In genomic region chr17:50026046-50026675, GRCh38 we compare ENCODE assay signal across 25 cellular contexts. TPM values are rescaled to one million over a fixed set of nuclear protein-coding genes. Genes with fewer than 3 reads are reported as not detected.
DNase-seq lines count a peak whose midpoint lies in the region; ATAC-seq and TF ChIP-seq lines count a peak whose summit lies in the region.
"Had no signal": no experiment of that assay in that cellular context is flagged by ENCODE, and none has a peak within 500 bp of the region (broad histone marks: within the 10 kb centered on the region; RNA-seq: fewer than 3 reads in every experiment).

No MANE protein-coding gene starts in this region.

- H3K36me3 ChIP-seq in esophagus muscularis mucosa: no peaks in the 10 kb centered on the region
- H3K36me3 ChIP-seq: gastrocnemius medialis, neutrophil had no signal

- H3K4me3 ChIP-seq in epithelial cell of proximal tubule (ENCODE audit: low read depth, low read length) (peak overlapping the region; percentile 62), esophagus muscularis mucosa (no peak overlapping the region)
- H3K4me3 ChIP-seq: gastrocnemius medialis, SK-N-MC had no signal

- 70% methylated on average over 7 of the region's 8 CpGs for WGBS in esophagus muscularis mucosa

- TF ChIP-seq EP300 in Ishikawa (IDR thresholded peaks at IDR 0.05; ENCODE audit: borderline replicate concordance) (0 out of 2 replicates have a peak, but pooled peaks have one; percentile 7), esophagus muscularis mucosa (IDR thresholded peaks at IDR 0.05) (no peak)

- TF ChIP-seq RAD21 in Ishikawa (IDR thresholded peaks at IDR 0.05; ENCODE audit: low read depth): no peak

- H3K4me1 Mint-ChIP-seq in osteocyte (ENCODE audit: unreplicated experiment): peaks cover 35% of the 10 kb centered on the region
- H3K4me1 Mint-ChIP-seq in activated CD8-positive, alpha-beta memory T cell treated with anti-CD3 and anti-CD28 coated beads, Interleukin-2, amount 10 ng/mL, durations not matched to agents 7 days and 5 days: peaks cover 14% of the 10 kb centered on the region

- peaks cover 19 to 22% (median 20%) of the 10 kb centered on the region in 4 donors for H3K4me1 ChIP-seq in esophagus muscularis mucosa
- H3K4me1 ChIP-seq: Caco-2 had no signal

- no peak overlapping the region for H3K27ac ChIP-seq in esophagus muscularis mucosa (replicated peaks in 1 of 4)
- H3K27ac ChIP-seq: gastrocnemius medialis, KMS-11, neutrophil, psoas muscle, SK-N-MC had no signal

- ATAC-seq in HG03097 (IDR thresholded peaks at IDR 0.05; ENCODE audit: low FRiP score, unreplicated experiment): no peak
- ATAC-seq in activated CD8-positive, alpha-beta memory T cell treated with anti-CD3 and anti-CD28 coated beads, Interleukin-2, amount 10 ng/mL, durations not matched to agents 7 days and 5 days: no peak

- no peak overlapping the region for H3K4me3 Mint-ChIP-seq in osteocyte (ENCODE audit: unreplicated experiment)
- H3K4me3 Mint-ChIP-seq in activated CD8-positive, alpha-beta memory T cell treated with anti-CD3 and anti-CD28 coated beads, Interleukin-2, amount 10 ng/mL, durations not matched to agents 7 days and 5 days: no peak overlapping the region
- H3K4me3 Mint-ChIP-seq: activated naive CD4-positive, alpha-beta T cell treated with anti-CD3 and anti-CD28 coated beads for 36 hours; stimulated activated memory B cell treated with anti-CD40 and anti-IgM and Interleukin-4, amounts not matched to agents 10 μg/mL and 1 μg/mL and 100 μg/mL, for 72 hours; T-helper 17 cell had no signal

- H3K27me3 Mint-ChIP-seq in osteocyte (ENCODE audit: unreplicated experiment): peaks cover 3% of the 10 kb centered on the region
- H3K27me3 Mint-ChIP-seq in activated CD8-positive, alpha-beta memory T cell treated with anti-CD3 and anti-CD28 coated beads, Interleukin-2, amount 10 ng/mL, durations not matched to agents 7 days and 5 days: peaks cover 27% of the 10 kb centered on the region

- no peaks in the 10 kb centered on the region for H3K36me3 Mint-ChIP-seq in osteocyte (ENCODE audit: unreplicated experiment)
- H3K36me3 Mint-ChIP-seq in activated CD8-positive, alpha-beta memory T cell treated with anti-CD3 and anti-CD28 coated beads, Interleukin-2, amount 10 ng/mL, durations not matched to agents 7 days and 5 days: no peaks in the 10 kb centered on the region
- H3K36me3 Mint-ChIP-seq: brain; CD14-positive monocyte; stimulated activated memory B cell treated with anti-CD40 and anti-IgM and Interleukin-4, amounts not matched to agents 10 μg/mL and 1 μg/mL and 100 μg/mL, for 72 hours had no signal

- no peak for TF ChIP-seq POLR2A in esophagus muscularis mucosa (IDR thresholded peaks at IDR 0.05; ENCODE audit: low read depth)

- CTCF ChIA-PET in activated CD8-positive, alpha-beta memory T cell treated with anti-CD3 and anti-CD28 coated beads, Interleukin-2, amount 10 ng/mL, durations not matched to agents 7 days and 5 days (lab: Charles Lee): interaction anchor here (1.0 to 9.0 kb wide), 8 partner anchors 9 to 66 kb away, joined by 3 to 149 read pairs (median 7); partner anchors contain the start of genes ITGA3 and PDK2

- H3K27ac Mint-ChIP-seq in osteocyte (ENCODE audit: unreplicated experiment): peak overlapping the region; percentile 57
- H3K27ac Mint-ChIP-seq in activated CD8-positive, alpha-beta memory T cell treated with anti-CD3 and anti-CD28 coated beads, Interleukin-2, amount 10 ng/mL, durations not matched to agents 7 days and 5 days: no peak overlapping the region
- H3K27ac Mint-ChIP-seq: activated naive CD4-positive, alpha-beta T cell treated with anti-CD3 and anti-CD28 coated beads for 36 hours; activated T-helper 1 cell treated with anti-CD3 and anti-CD28 coated beads, Interleukin-12 subunit alpha, Interleukin-12 subunit beta, Interleukin-2, Interleukin-4 antibody, amounts not matched to agents 30 ng/mL and 10 ng/mL and 1 ng/mL, durations not matched to agents 14 hours and 24 hours and 36 hours; CD14-positive monocyte; stimulated activated memory B cell treated with anti-CD40 and anti-IgM and Interleukin-4, amounts not matched to agents 10 μg/mL and 1 μg/mL and 100 μg/mL, for 72 hours; T-helper 17 cell had no signal

- DNase-seq in GM10266 (ENCODE audit: extremely low spot score) (peak; percentile 6), epithelial cell of proximal tubule (ENCODE audit: low read depth) (no peak), osteocyte (ENCODE audit: extremely low spot score, unreplicated experiment) (peak; percentile 75), esophagus muscularis mucosa (ENCODE audit: extremely low spot score) (no peak)
- DNase-seq in activated CD4-positive, CD25-positive, alpha-beta regulatory T cell (lab: John Stamatoyannopoulos, UW): no peak
- DNase-seq in activated CD8-positive, alpha-beta memory T cell treated with anti-CD3 and anti-CD28 coated beads, Interleukin-2, amount 10 ng/mL, durations not matched to agents 7 days and 5 days: no peak
- DNase-seq: GF-D8, NCI-H187 treated with DMSO at 0.1 percent for 48 hours, NCI-H2171 had no signal

- H3K9me3 Mint-ChIP-seq in osteocyte (ENCODE audit: unreplicated experiment): no peaks in the 10 kb centered on the region
- H3K9me3 Mint-ChIP-seq in activated CD8-positive, alpha-beta memory T cell treated with anti-CD3 and anti-CD28 coated beads, Interleukin-2, amount 10 ng/mL, durations not matched to agents 7 days and 5 days (ENCODE audit: low read depth): peaks cover 3% of the 10 kb centered on the region
- H3K9me3 Mint-ChIP-seq: activated naive CD4-positive, alpha-beta T cell treated with anti-CD3 and anti-CD28 coated beads for 36 hours; activated T-helper 1 cell treated with anti-CD3 and anti-CD28 coated beads, Interleukin-12 subunit alpha, Interleukin-12 subunit beta, Interleukin-2, Interleukin-4 antibody, amounts not matched to agents 30 ng/mL and 10 ng/mL and 1 ng/mL, durations not matched to agents 14 hours and 24 hours and 36 hours; brain; stimulated activated memory B cell treated with anti-CD40 and anti-IgM and Interleukin-4, amounts not matched to agents 10 μg/mL and 1 μg/mL and 100 μg/mL, for 72 hours had no signal

- intact Hi-C loops in esophagus muscularis mucosa (cut with DNase I): loop anchor here (1.0 kb wide), 1 partner anchor 61 kb away; no protein-coding TSS in a partner anchor

- H3K27me3 ChIP-seq in esophagus muscularis mucosa: no peaks in the 10 kb centered on the region
- H3K27me3 ChIP-seq: gastrocnemius medialis had no signal

- peak; percentile 1 for TF ChIP-seq CTCF in GM10266 (IDR thresholded peaks at IDR 0.05; ENCODE audit: control insufficient read depth, insufficient read depth, low read depth, missing control alignments)
- no peak for TF ChIP-seq CTCF in epithelial cell of proximal tubule (conservative IDR thresholded peaks at IDR 0.05; ENCODE audit: low read depth, low read length)
- TF ChIP-seq CTCF in osteocyte (IDR thresholded peaks at IDR 0.05): no peak
- no peak for TF ChIP-seq CTCF in esophagus muscularis mucosa (IDR thresholded peaks at IDR 0.05)

- no peaks in the 10 kb centered on the region for H3K9me3 ChIP-seq in esophagus muscularis mucosa
- H3K9me3 ChIP-seq: Caco-2, gastrocnemius medialis, neutrophil, psoas muscle had no signal

TF ChIP-seq in Ishikawa, 13 proteins besides CTCF, POLR2A, EP300 and RAD21:
- no peak for TF ChIP-seq ZBTB7A (IDR thresholded peaks at IDR 0.05; ENCODE audit: low read depth)
- no peak for TF ChIP-seq TEAD4 (IDR thresholded peaks at IDR 0.05)
- no peak for TF ChIP-seq FOXM1 (IDR thresholded peaks at IDR 0.05; ENCODE audit: borderline replicate concordance, low read depth)
- TF ChIP-seq CEBPB (IDR thresholded peaks at IDR 0.05): no peak
- no peak for TF ChIP-seq YY1 (IDR thresholded peaks at IDR 0.05; ENCODE audit: low read depth)
- TF ChIP-seq NFIC (IDR thresholded peaks at IDR 0.05): no peak
- no peak for TF ChIP-seq CREB1 (IDR thresholded peaks at IDR 0.05; ENCODE audit: low read depth)
- TF ChIP-seq TAF1 (IDR thresholded peaks at IDR 0.05; ENCODE audit: low read depth): no peak

RNA-seq across cellular contexts. Expression of gene ITGA3, which starts 29.7 kb away (rescaled TPM):
- total RNA-seq in epithelial cell of proximal tubule (630 and 668 TPM in 2 replicates), osteocyte (201 and 221 TPM in 2 replicates), esophagus muscularis mucosa (10 to 100 TPM; 38.9 to 96.7 (median 58.6) TPM)
- total RNA-seq in activated CD8-positive, alpha-beta memory T cell treated with anti-CD3 and anti-CD28 coated beads, Interleukin-2, amount 10 ng/mL, durations not matched to agents 7 days and 5 days: 10 to 100 TPM; 10.3 to 11.3 TPM

RNA-seq across cellular contexts. Expression of gene DLX3, which starts 31.1 kb away (rescaled TPM):
- not detected in 2 replicates for total RNA-seq in epithelial cell of proximal tubule
- not detected in 2 replicates for total RNA-seq in osteocyte
- total RNA-seq in activated CD8-positive, alpha-beta memory T cell treated with anti-CD3 and anti-CD28 coated beads, Interleukin-2, amount 10 ng/mL, durations not matched to agents 7 days and 5 days: not detected
- total RNA-seq in esophagus muscularis mucosa: under 1 TPM in 1 of 4 donors, not detected in 3; 0.32 TPM
- total RNA-seq: activated naive CD4-positive, alpha-beta T cell treated with anti-CD3 and anti-CD28 coated beads for 36 hours; activated T-helper 1 cell treated with anti-CD3 and anti-CD28 coated beads, Interleukin-12 subunit alpha, Interleukin-12 subunit beta, Interleukin-2, Interleukin-4 antibody, amounts not matched to agents 30 ng/mL and 10 ng/mL and 1 ng/mL, durations not matched to agents 14 hours and 24 hours and 36 hours; fibroblast of lung; gastrocnemius medialis; lung microvascular endothelial cell; psoas muscle; T-helper 17 cell had no signal

RNA-seq across cellular contexts. Expression of gene DLX4, which starts 57.2 kb away (rescaled TPM):
- total RNA-seq in epithelial cell of proximal tubule (not detected in 2 replicates), osteocyte (not detected in 2 replicates), esophagus muscularis mucosa (not detected)
- under 1 TPM in 1 of 2 experiments, not detected in 1; 0.23 TPM for total RNA-seq in activated CD8-positive, alpha-beta memory T cell treated with anti-CD3 and anti-CD28 coated beads, Interleukin-2, amount 10 ng/mL, durations not matched to agents 7 days and 5 days
- total RNA-seq: activated T-helper 1 cell treated with anti-CD3 and anti-CD28 coated beads, Interleukin-12 subunit alpha, Interleukin-12 subunit beta, Interleukin-2, Interleukin-4 antibody, amounts not matched to agents 30 ng/mL and 10 ng/mL and 1 ng/mL, durations not matched to agents 14 hours and 24 hours and 36 hours; fibroblast of lung; gastrocnemius medialis; lung microvascular endothelial cell; psoas muscle had no signal

Comparison
In these comparisons a context has a peak if more than half of its experiments do, and no peak if none do; other contexts are left out.
1. DNase-seq: peak in GM10266 (single experiment) and osteocyte (single experiment); none in epithelial cell of proximal tubule (single experiment), activated CD4-positive, CD25-positive, alpha-beta regulatory T cell (0 of 4), activated CD8-positive, alpha-beta memory T cell treated with anti-CD3 and anti-CD28 coated beads, Interleukin-2, amount 10 ng/mL, durations not matched to agents 7 days and 5 days (single experiment) and esophagus muscularis mucosa (single experiment).